ENCODE assay signal across 6 cellular contexts in genomic region chr5:157056848-157057247, GRCh38. TPM values are rescaled to one million over a fixed set of nuclear protein-coding genes. Genes with fewer than 3 reads are reported as not detected.
"Had no signal": no experiment of that assay in that cellular context is flagged by ENCODE, and none has a peak within 500 bp of the region (broad histone marks: within the 10 kb centered on the region; RNA-seq: fewer than 3 reads in every experiment).

No MANE protein-coding gene starts in this region.

RNA-seq across cellular contexts. Expression of gene HAVCR1, which starts 2.1 kb away (rescaled TPM):
- total RNA-seq: activated B cell treated with CpG ODN at 0.5 μM for 24 hours; activated CD8-positive, alpha-beta memory T cell treated with anti-CD3 and anti-CD28 coated beads for 36 hours; activated T-cell treated with anti-CD3 and anti-CD28 coated beads, Interleukin-2, amount 50 U/mL, for 4 hours; adrenal gland; body of pancreas had no signal
- polyA plus RNA-seq: aorta had no signal
